14 cellular contexts compared by ENCODE assay signal in genomic region chr17:15091825-15092224, GRCh38.
DNase-seq lines count a peak whose midpoint lies in the region; ATAC-seq and TF ChIP-seq lines count a peak whose summit lies in the region.
"Had no signal": no experiment of that assay in that cellular context is flagged by ENCODE, and none has a peak within 500 bp of the region (broad histone marks: within the 10 kb centered on the region; RNA-seq: fewer than 3 reads in every experiment).

No MANE protein-coding gene starts in this region.

- H3K4me1 ChIP-seq in Panc1 (ENCODE audit: control insufficient read depth, insufficient read depth, low read length) (no peaks in the 10 kb centered on the region), Caco-2 (no peaks in the 10 kb centered on the region)

- in situ Hi-C loops in Panc1 (cut with HindIII; ENCODE audit: low pct_unique_long_range_greater_than_20kb, low sequenced_read_pairs) = no loop called here

- no peaks in the 10 kb centered on the region for H3K9me3 ChIP-seq in Panc1 (ENCODE audit: control insufficient read depth, insufficient read depth, low read depth, low read length)
- H3K9me3 ChIP-seq in Caco-2 = no peaks in the 10 kb centered on the region

- no peaks in the 10 kb centered on the region for H3K4me1 Mint-ChIP-seq in Caco-2 (ENCODE audit: low read depth, unreplicated experiment)
- H3K4me1 Mint-ChIP-seq: activated CD4-positive, alpha-beta T cell treated with anti-CD3 and anti-CD28 coated beads, Interleukin-2, amount 10 ng/mL, durations not matched to agents 7 days and 5 days had no signal

- H3K27ac ChIP-seq in 22Rv1 = no peak overlapping the region
- no peak overlapping the region for H3K27ac ChIP-seq in Panc1 (ENCODE audit: low read length)
- H3K27ac ChIP-seq: coronary artery had no signal

- no peaks in the 10 kb centered on the region; the same call in 1 of the 2 replicates for H3K27me3 ChIP-seq in Panc1 (ENCODE audit: control insufficient read depth, insufficient read depth, low read length)
- no peaks in the 10 kb centered on the region for H3K27me3 ChIP-seq in Caco-2 (replicated peaks; ENCODE audit: control insufficient read depth, insufficient read depth, low read length)

- no peak for ATAC-seq in Panc1
- ATAC-seq in HG03139 (IDR thresholded peaks at IDR 0.05; ENCODE audit: unreplicated experiment) = no peak
- no peak for ATAC-seq in HG02840 (IDR thresholded peaks at IDR 0.05; ENCODE audit: low FRiP score, unreplicated experiment)

- CTCF ChIA-PET in Panc1 (lab: Charles Lee) = interaction anchor here (0.5 kb wide), 1 partner anchor 163 kb away, joined by 4 read pairs; no protein-coding TSS in a partner anchor
- CTCF ChIA-PET in Caco-2 (lab: Charles Lee) = no interaction called here

- DNase-seq in Panc1 (ENCODE audit: low read depth, low spot score) (no peak), fibroblast of mammary gland (ENCODE audit: low read depth) (peak; percentile 9), Caco-2 (no peak), NCI-H524 (lab: John Stamatoyannopoulos, UW) (no peak)
- DNase-seq: activated CD4-positive, alpha-beta T cell treated with anti-CD3 and anti-CD28 coated beads, Interleukin-2, amount 10 ng/mL, durations not matched to agents 7 days and 5 days; activated naive CD4-positive, alpha-beta T cell; NCI-H1694; posterior cingulate gyrus; stimulated activated CD4-positive, alpha-beta T cell treated with anti-CD3 and anti-CD28 coated beads, Interleukin-4, amount 100 ng/mL, for 24 hours had no signal

- TF ChIP-seq CTCF in 22Rv1 (IDR thresholded peaks at IDR 0.05) = peak; percentile 18; the same call in 1 of the 2 replicates
- 0 out of 2 replicates have a peak, but pooled peaks have one; percentile 5 for TF ChIP-seq CTCF in GM12875 (IDR thresholded peaks at IDR 0.05; ENCODE audit: borderline replicate concordance, insufficient read depth, low read depth, low read length)
- TF ChIP-seq CTCF in Panc1 (IDR thresholded peaks at IDR 0.05) = peak; percentile 46
- peak; percentile 23 for TF ChIP-seq CTCF in fibroblast of mammary gland (conservative IDR thresholded peaks at IDR 0.05; ENCODE audit: control insufficient read depth, insufficient read depth, low read depth, low read length)
- no peak for TF ChIP-seq CTCF in Caco-2 (IDR thresholded peaks at IDR 0.05; ENCODE audit: insufficient read depth in 1 of 2, low read depth in 1 of 2, low read length in 1 of 2, severe bottlenecking in 1 of 2, unreplicated experiment in 1 of 2)

- intact Hi-C loops in Panc1 (cut with micrococcal nuclease; ENCODE audit: unreplicated experiment) = no loop called here
- intact Hi-C loops in Caco-2 (cut with micrococcal nuclease; ENCODE audit: unreplicated experiment) = no loop called here

- no peaks in the 10 kb centered on the region for H3K36me3 ChIP-seq in Panc1 (ENCODE audit: control insufficient read depth, insufficient read depth, low read length)
- no peaks in the 10 kb centered on the region for H3K36me3 ChIP-seq in Caco-2 (ENCODE audit: control insufficient read depth, insufficient read depth, low read length)

- no peak overlapping the region for H3K27ac Mint-ChIP-seq in Caco-2 (ENCODE audit: unreplicated experiment)
- H3K27ac Mint-ChIP-seq: activated CD4-positive, alpha-beta T cell treated with anti-CD3 and anti-CD28 coated beads, Interleukin-2, amount 10 ng/mL, durations not matched to agents 7 days and 5 days had no signal

- H3K4me3 ChIP-seq in GM12875 (ENCODE audit: low read depth, low read length) = no peak overlapping the region
- H3K4me3 ChIP-seq in Panc1 (ENCODE audit: low read depth in 2 of 2, low read length in 2 of 2) = no peak overlapping the region
- H3K4me3 ChIP-seq in fibroblast of mammary gland (ENCODE audit: control insufficient read depth, low read depth, low read length) = no peak overlapping the region
- no peak overlapping the region for H3K4me3 ChIP-seq in Caco-2 (ENCODE audit: low read depth, low read length)
- H3K4me3 ChIP-seq: coronary artery had no signal

- H3K36me3 Mint-ChIP-seq in Caco-2 (ENCODE audit: insufficient read depth, unreplicated experiment) = no peaks in the 10 kb centered on the region

- BruUV-seq in Panc1 (replicated peaks; lab: Mats Ljungman, UMichigan) (no TSS peak), Caco-2 (replicated peaks; lab: Mats Ljungman, UMichigan) (no TSS peak)

- POLR2A ChIA-PET in Panc1 (lab: Charles Lee) = no interaction called here
- POLR2A ChIA-PET in Caco-2 (lab: Charles Lee) = no interaction called here

- H3K27me3 Mint-ChIP-seq in Caco-2 (ENCODE audit: insufficient read depth, unreplicated experiment) = no peaks in the 10 kb centered on the region

- no peaks in the 10 kb centered on the region for H3K9me3 Mint-ChIP-seq in Caco-2 (ENCODE audit: unreplicated experiment)
- H3K9me3 Mint-ChIP-seq: activated CD4-positive, alpha-beta T cell treated with anti-CD3 and anti-CD28 coated beads, Interleukin-2, amount 10 ng/mL, durations not matched to agents 7 days and 5 days had no signal

- no peak overlapping the region for H3K4me3 Mint-ChIP-seq in Caco-2 (ENCODE audit: unreplicated experiment)
- H3K4me3 Mint-ChIP-seq: activated CD4-positive, alpha-beta T cell treated with anti-CD3 and anti-CD28 coated beads, Interleukin-2, amount 10 ng/mL, durations not matched to agents 7 days and 5 days had no signal

Comparison
In these comparisons a context has a peak if more than half of its experiments do, and no peak if none do; other contexts are left out.
1. CTCF ChIP-seq: peak in 22Rv1 (single experiment), GM12875 (single experiment), Panc1 (single experiment) and fibroblast of mammary gland (single experiment); none in Caco-2 (0 of 2).